In genomic region chr22:37054078-37054440, GRCh38 we compare ENCODE assay signal across 17 cellular contexts. TPM values are rescaled to one million over a fixed set of nuclear protein-coding genes. Genes with fewer than 3 reads are reported as not detected.
A peak's percentile ranks its signal among the peaks of the same experiment; 100 is the strongest.
DNase-seq lines count a peak whose midpoint lies in the region; TF ChIP-seq lines count a peak whose summit lies in the region.
"Had no signal": no experiment of that assay in that cellular context is flagged by ENCODE, and none has a peak within 500 bp of the region (broad histone marks: within the 10 kb centered on the region; RNA-seq: fewer than 3 reads in every experiment).

No MANE protein-coding gene starts in this region.

- H3K4me3 Mint-ChIP-seq in activated T-helper 2 cell treated with anti-CD3 and anti-CD28 coated beads, Interferon-gamma antibody, Interleukin-2, Interleukin-4, amounts not matched to agents 10 μg/mL and 5 μg/mL and 100 μg/mL, durations not matched to agents 14 hours and 24 hours and 36 hours (ENCODE audit: low read depth): peak overlapping the region; percentile 52
- H3K4me3 Mint-ChIP-seq in nephron: peak overlapping the region; percentile 55 to 90 (median 72)

- DNase-seq in NCI-H345 (lab: John Stamatoyannopoulos, UW) (peak; percentile 71), NCI-H345 treated with DMSO at 0.1 percent for 48 hours (lab: John Stamatoyannopoulos, UW; ENCODE audit: unreplicated experiment) (no peak), DMS153 (lab: John Stamatoyannopoulos, UW) (peak; percentile 70), NOMO-1 treated with DMSO at 0.1 percent for 48 hours (lab: John Stamatoyannopoulos, UW; ENCODE audit: unreplicated experiment) (no peak), OCI-M1 (lab: John Stamatoyannopoulos, UW) (no peak)
- no peak for DNase-seq in activated T-helper 2 cell treated with anti-CD3 and anti-CD28 coated beads, Interferon-gamma antibody, Interleukin-2, Interleukin-4, amounts not matched to agents 10 μg/mL and 5 μg/mL and 100 μg/mL, durations not matched to agents 14 hours and 24 hours and 36 hours (ENCODE audit: low spot score)
- no peak for DNase-seq in stimulated activated CD4-positive, alpha-beta T cell treated with anti-CD3 and anti-CD28 coated beads, Interleukin-2, amount 100 ng/mL, for 48 hours
- DNase-seq: activated naive CD4-positive, alpha-beta T cell; Calu3; Karpas-422; kidney glomerular epithelial cell; NCI-H774; stimulated activated naive CD4-positive, alpha-beta T cell had no signal

- H3K27ac Mint-ChIP-seq in activated T-helper 2 cell treated with anti-CD3 and anti-CD28 coated beads, Interferon-gamma antibody, Interleukin-2, Interleukin-4, amounts not matched to agents 10 μg/mL and 5 μg/mL and 100 μg/mL, durations not matched to agents 14 hours and 24 hours and 36 hours: no peak overlapping the region
- H3K27ac Mint-ChIP-seq in nephron: no peak overlapping the region

- intact Hi-C loops in activated T-helper 2 cell treated with anti-CD3 and anti-CD28 coated beads, Interferon-gamma antibody, Interleukin-2, Interleukin-4, amounts not matched to agents 10 μg/mL and 5 μg/mL and 100 μg/mL, durations not matched to agents 14 hours and 24 hours and 36 hours (cut with micrococcal nuclease): no loop called here

- peaks cover 10% of the 10 kb centered on the region for H3K4me1 Mint-ChIP-seq in activated T-helper 2 cell treated with anti-CD3 and anti-CD28 coated beads, Interferon-gamma antibody, Interleukin-2, Interleukin-4, amounts not matched to agents 10 μg/mL and 5 μg/mL and 100 μg/mL, durations not matched to agents 14 hours and 24 hours and 36 hours (ENCODE audit: low read depth)
- peaks cover 36% of the 10 kb centered on the region for H3K4me1 Mint-ChIP-seq in nephron

- H3K36me3 Mint-ChIP-seq in activated T-helper 2 cell treated with anti-CD3 and anti-CD28 coated beads, Interferon-gamma antibody, Interleukin-2, Interleukin-4, amounts not matched to agents 10 μg/mL and 5 μg/mL and 100 μg/mL, durations not matched to agents 14 hours and 24 hours and 36 hours (ENCODE audit: low read depth): peaks cover 26% of the 10 kb centered on the region
- peaks cover 11% of the 10 kb centered on the region for H3K36me3 Mint-ChIP-seq in nephron (ENCODE audit: low read depth)

- no peaks in the 10 kb centered on the region for H3K27me3 Mint-ChIP-seq in activated T-helper 2 cell treated with anti-CD3 and anti-CD28 coated beads, Interferon-gamma antibody, Interleukin-2, Interleukin-4, amounts not matched to agents 10 μg/mL and 5 μg/mL and 100 μg/mL, durations not matched to agents 14 hours and 24 hours and 36 hours (ENCODE audit: low read depth)
- H3K27me3 Mint-ChIP-seq in nephron (ENCODE audit: low read depth): peaks cover 3% of the 10 kb centered on the region

- H3K9me3 Mint-ChIP-seq in activated T-helper 2 cell treated with anti-CD3 and anti-CD28 coated beads, Interferon-gamma antibody, Interleukin-2, Interleukin-4, amounts not matched to agents 10 μg/mL and 5 μg/mL and 100 μg/mL, durations not matched to agents 14 hours and 24 hours and 36 hours: no peaks in the 10 kb centered on the region
- no peaks in the 10 kb centered on the region for H3K9me3 Mint-ChIP-seq in nephron

- TF ChIP-seq CTCF in nephron (IDR thresholded peaks at IDR 0.05; ENCODE audit: unreplicated experiment in 3 of 3): no peak

RNA-seq across cellular contexts. Expression of gene KCTD17, which starts 2.5 kb away (rescaled TPM):
- 70.4 and 81.9 TPM in 2 replicates for total RNA-seq in activated T-helper 2 cell treated with anti-CD3 and anti-CD28 coated beads, Interferon-gamma antibody, Interleukin-2, Interleukin-4, amounts not matched to agents 10 μg/mL and 5 μg/mL and 100 μg/mL, durations not matched to agents 14 hours and 24 hours and 36 hours

RNA-seq across cellular contexts. Expression of gene MPST, which starts 34.5 kb away (rescaled TPM):
- total RNA-seq in activated T-helper 2 cell treated with anti-CD3 and anti-CD28 coated beads, Interferon-gamma antibody, Interleukin-2, Interleukin-4, amounts not matched to agents 10 μg/mL and 5 μg/mL and 100 μg/mL, durations not matched to agents 14 hours and 24 hours and 36 hours: 34.9 and 36.3 TPM in 2 replicates

RNA-seq across cellular contexts. Expression of gene TST, which starts 34.8 kb away (rescaled TPM):
- total RNA-seq in activated T-helper 2 cell treated with anti-CD3 and anti-CD28 coated beads, Interferon-gamma antibody, Interleukin-2, Interleukin-4, amounts not matched to agents 10 μg/mL and 5 μg/mL and 100 μg/mL, durations not matched to agents 14 hours and 24 hours and 36 hours: 13.3 and 15.2 TPM in 2 replicates

RNA-seq across cellular contexts. Expression of gene TMPRSS6, which starts 55.5 kb away (rescaled TPM):
- 9.2 and 10.2 TPM in 2 replicates for total RNA-seq in activated T-helper 2 cell treated with anti-CD3 and anti-CD28 coated beads, Interferon-gamma antibody, Interleukin-2, Interleukin-4, amounts not matched to agents 10 μg/mL and 5 μg/mL and 100 μg/mL, durations not matched to agents 14 hours and 24 hours and 36 hours
- total RNA-seq: Calu3, dorsolateral prefrontal cortex, esophagus muscularis mucosa, urinary bladder had no signal

Comparison
In these comparisons a context has a peak if more than half of its experiments do, and no peak if none do; other contexts are left out.
1. DNase-seq: peak in NCI-H345 (single experiment) and DMS153 (single experiment); none in NCI-H345 treated with DMSO at 0.1 percent for 48 hours (single experiment), activated T-helper 2 cell treated with anti-CD3 and anti-CD28 coated beads, Interferon-gamma antibody, Interleukin-2, Interleukin-4, amounts not matched to agents 10 μg/mL and 5 μg/mL and 100 μg/mL, durations not matched to agents 14 hours and 24 hours and 36 hours (single experiment), NOMO-1 treated with DMSO at 0.1 percent for 48 hours (single experiment), OCI-M1 (single experiment) and stimulated activated CD4-positive, alpha-beta T cell treated with anti-CD3 and anti-CD28 coated beads, Interleukin-2, amount 100 ng/mL, for 48 hours (0 of 2).